ENCODE assay signal across 8 cellular contexts in the genomic region with DNA sequence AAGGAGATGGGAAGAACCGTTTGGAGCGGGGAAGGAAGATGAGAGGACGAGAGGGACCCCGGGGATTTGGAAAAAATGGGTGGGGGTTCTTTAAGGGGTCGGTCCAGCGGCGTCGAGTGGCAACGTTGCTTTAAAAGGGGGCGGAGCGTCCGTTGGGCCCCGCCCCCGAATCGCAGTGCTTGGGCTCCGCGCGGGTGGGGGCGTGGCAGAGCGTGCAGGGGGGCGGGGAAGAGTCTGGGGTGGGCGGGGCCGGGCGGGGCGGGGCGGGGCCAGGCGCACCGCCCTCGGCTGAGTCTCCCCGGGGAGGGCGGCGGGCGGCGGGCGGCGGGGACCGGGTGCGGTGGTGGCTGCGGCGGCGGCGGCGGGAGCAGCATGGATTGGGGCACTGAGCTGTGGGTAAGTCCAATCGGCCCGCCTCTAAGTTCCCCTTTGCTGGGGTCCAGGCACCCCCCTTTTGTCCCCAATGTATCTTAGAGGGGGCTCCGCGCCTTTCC. TPM values are rescaled to one million over a fixed set of nuclear protein-coding genes. Genes with fewer than 3 reads are reported as not detected.
A peak's percentile ranks its signal among the peaks of the same experiment; 100 is the strongest.
DNase-seq lines count a peak whose midpoint lies in the region; ATAC-seq and TF ChIP-seq lines count a peak whose summit lies in the region.

A gene with protein sequence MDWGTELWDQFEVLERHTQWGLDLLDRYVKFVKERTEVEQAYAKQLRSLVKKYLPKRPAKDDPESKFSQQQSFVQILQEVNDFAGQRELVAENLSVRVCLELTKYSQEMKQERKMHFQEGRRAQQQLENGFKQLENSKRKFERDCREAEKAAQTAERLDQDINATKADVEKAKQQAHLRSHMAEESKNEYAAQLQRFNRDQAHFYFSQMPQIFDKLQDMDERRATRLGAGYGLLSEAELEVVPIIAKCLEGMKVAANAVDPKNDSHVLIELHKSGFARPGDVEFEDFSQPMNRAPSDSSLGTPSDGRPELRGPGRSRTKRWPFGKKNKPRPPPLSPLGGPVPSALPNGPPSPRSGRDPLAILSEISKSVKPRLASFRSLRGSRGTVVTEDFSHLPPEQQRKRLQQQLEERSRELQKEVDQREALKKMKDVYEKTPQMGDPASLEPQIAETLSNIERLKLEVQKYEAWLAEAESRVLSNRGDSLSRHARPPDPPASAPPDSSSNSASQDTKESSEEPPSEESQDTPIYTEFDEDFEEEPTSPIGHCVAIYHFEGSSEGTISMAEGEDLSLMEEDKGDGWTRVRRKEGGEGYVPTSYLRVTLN (plus strand): TSS at position 291 of the 494 bp plus-strand sequence. CDS start 82 bp downstream, at position 373.

- peaks cover 0 to 15% (median 0%) of the 10 kb centered on the region in 3 donors for H3K36me3 Mint-ChIP-seq in CD8-positive, alpha-beta memory T cell
- peaks cover 32% of the 10 kb centered on the region for H3K36me3 Mint-ChIP-seq in activated naive CD8-positive, alpha-beta T cell treated with anti-CD3 and anti-CD28 coated beads, Interleukin-2, amount 50 U/mL, for 24 hours (ENCODE audit: low read depth)

- no peaks in the 10 kb centered on the region for H3K9me3 Mint-ChIP-seq in CD8-positive, alpha-beta memory T cell
- H3K9me3 Mint-ChIP-seq in activated naive CD8-positive, alpha-beta T cell treated with anti-CD3 and anti-CD28 coated beads, Interleukin-2, amount 50 U/mL, for 24 hours: no peaks in the 10 kb centered on the region

- H3K4me3 Mint-ChIP-seq in CD8-positive, alpha-beta memory T cell: peak within 1 kb of the TSS; percentile 81 to 99 (median 96)
- peak within 1 kb of the TSS; percentile 91 for H3K4me3 Mint-ChIP-seq in activated naive CD8-positive, alpha-beta T cell treated with anti-CD3 and anti-CD28 coated beads, Interleukin-2, amount 50 U/mL, for 24 hours

- no peak for ATAC-seq in activated naive CD8-positive, alpha-beta T cell treated with anti-CD3 and anti-CD28 coated beads, Interleukin-2, amount 50 U/mL, for 24 hours
- ATAC-seq in Right ventricle myocardium superior (ENCODE audit: poor library complexity) (peak; percentile 40), HG03097 (IDR thresholded peaks at IDR 0.05; ENCODE audit: low FRiP score, unreplicated experiment) (no peak)

- H3K9me3 ChIP-seq in CD8-positive, alpha-beta memory T cell (ENCODE audit: low read length): no peaks in the 10 kb centered on the region
- H3K9me3 ChIP-seq in ovary: no peaks in the 10 kb centered on the region
- H3K9me3 ChIP-seq in testis: no peaks in the 10 kb centered on the region

- H3K27ac ChIP-seq in CD8-positive, alpha-beta memory T cell (ENCODE audit: low read depth, low read length): peak within 1 kb of the TSS; percentile 69
- H3K27ac ChIP-seq in ovary (peak within 1 kb of the TSS; percentile 86 to 89), testis (peak within 1 kb of the TSS; percentile 81 to 94)

- no peak for TF ChIP-seq EP300 in ovary (IDR thresholded peaks at IDR 0.05)

- TF ChIP-seq CTCF in ovary (IDR thresholded peaks at IDR 0.05) (no peak), testis (IDR thresholded peaks at IDR 0.05) (no peak)

- H3K36me3 ChIP-seq in CD8-positive, alpha-beta memory T cell (ENCODE audit: insufficient read depth, low read length): no peaks in the 10 kb centered on the region
- H3K36me3 ChIP-seq in ovary (no peaks in the 10 kb centered on the region), testis (ENCODE audit: low read depth, missing control alignments) (no peaks in the 10 kb centered on the region)

- POLR2A ChIA-PET in CD8-positive, alpha-beta memory T cell (lab: Charles Lee): no interaction called here

- H3K27ac Mint-ChIP-seq in CD8-positive, alpha-beta memory T cell: peak within 1 kb of the TSS; percentile 81 to 99 (median 97)
- peak within 1 kb of the TSS; percentile 92 for H3K27ac Mint-ChIP-seq in activated naive CD8-positive, alpha-beta T cell treated with anti-CD3 and anti-CD28 coated beads, Interleukin-2, amount 50 U/mL, for 24 hours

- H3K4me1 Mint-ChIP-seq in CD8-positive, alpha-beta memory T cell: peaks cover 32 to 53% (median 36%) of the 10 kb centered on the region in 3 donors
- H3K4me1 Mint-ChIP-seq in activated naive CD8-positive, alpha-beta T cell treated with anti-CD3 and anti-CD28 coated beads, Interleukin-2, amount 50 U/mL, for 24 hours: peaks cover 48% of the 10 kb centered on the region

- intact Hi-C loops in Right ventricle myocardium superior (cut with DNase I): loop anchor here (5.0 kb wide), 1 partner anchor 123 kb away; no protein-coding TSS in a partner anchor
- intact Hi-C loops in ovary (cut with DNase I): no loop called here
- intact Hi-C loops in testis (cut with DNase I; ENCODE audit: low total_unique reads): no loop called here

- TF ChIP-seq POLR2A in ovary (IDR thresholded peaks at IDR 0.05): peak; percentile 65
- TF ChIP-seq POLR2A in testis (IDR thresholded peaks at IDR 0.05): no peak

- H3K4me3 ChIP-seq in CD8-positive, alpha-beta memory T cell (ENCODE audit: low read length): peak within 1 kb of the TSS; percentile 68
- H3K4me3 ChIP-seq in ovary (peak within 1 kb of the TSS; percentile 60), testis (peak within 1 kb of the TSS; percentile 75 to 88)

- no peaks in the 10 kb centered on the region for H3K27me3 ChIP-seq in CD8-positive, alpha-beta memory T cell (ENCODE audit: insufficient read depth, low read length, poor library complexity, severe bottlenecking)
- H3K27me3 ChIP-seq in ovary: no peaks in the 10 kb centered on the region
- H3K27me3 ChIP-seq in testis: no peaks in the 10 kb centered on the region

- peaks cover 47% of the 10 kb centered on the region for H3K4me1 ChIP-seq in CD8-positive, alpha-beta memory T cell (ENCODE audit: insufficient read depth, low read length)
- peaks cover 25% of the 10 kb centered on the region for H3K4me1 ChIP-seq in ovary (ENCODE audit: insufficient read depth)
- H3K4me1 ChIP-seq in testis: peaks cover 35% of the 10 kb centered on the region

- peak; percentile 73 to 87 (median 78) for DNase-seq in CD8-positive, alpha-beta memory T cell
- DNase-seq in KG1 (lab: John Stamatoyannopoulos, UW) (peak; percentile 59), T follicular helper cell (ENCODE audit: low read depth) (peak; percentile 73), Right ventricle myocardium superior (peak; percentile 94), ovary (peak; percentile 83 to 93 (median 92)), testis (peak; percentile 93)
- peak; percentile 84 for DNase-seq in activated naive CD8-positive, alpha-beta T cell treated with anti-CD3 and anti-CD28 coated beads, Interleukin-2, amount 50 U/mL, for 24 hours

- H3K27me3 Mint-ChIP-seq in CD8-positive, alpha-beta memory T cell: no peaks in the 10 kb centered on the region
- H3K27me3 Mint-ChIP-seq in activated naive CD8-positive, alpha-beta T cell treated with anti-CD3 and anti-CD28 coated beads, Interleukin-2, amount 50 U/mL, for 24 hours: no peaks in the 10 kb centered on the region

- 0 to 1% (median 0%) methylated on average over 22 to 47 of the region's 47 CpGs for WGBS in ovary, 3 donors
- WGBS in testis, 2 donors: 0% methylated on average over 14 to 19 of the region's 47 CpGs

- CTCF ChIA-PET in CD8-positive, alpha-beta memory T cell (lab: Charles Lee): interaction anchor here (0.6 to 5.4 kb wide), 6 partner anchors 11 to 278 kb away, joined by 3 to 87 read pairs (median 15); a partner anchor contains a TSS

RNA-seq across cellular contexts. Expression of the gene that starts here (rescaled TPM):
- total RNA-seq in CD8-positive, alpha-beta memory T cell: 10 to 100 TPM; 44.6 to 47.8 TPM
- 2.0 TPM for polyA plus RNA-seq in CD8-positive, alpha-beta memory T cell
- total RNA-seq in Right ventricle myocardium superior (133 TPM), ovary (100 to 1,000 TPM in 4 of 7 donors, 10 to 100 TPM in 3; 57.3 to 149 (median 120) TPM), testis (10 to 100 TPM; 60.4 to 62.7 TPM)
- polyA plus RNA-seq in ovary (100 to 1,000 TPM in 1 of 2 donors, 10 to 100 TPM in 1; 98.7 to 106 TPM), testis (ENCODE audit: insufficient read depth, low read depth, low replicate concordance) (65.8 TPM)

Comparison
In these comparisons a context has a peak if more than half of its experiments do, and no peak if none do; other contexts are left out.
1. RNA of the gene that starts here (polyA plus RNA-seq): 98.7 to 106 TPM in ovary and 65.8 TPM in testis (single experiment); 2.0 TPM in CD8-positive, alpha-beta memory T cell (single experiment); every median in the first group is over 10 times any median in the second.
2. Peak in every context shown above with its lines, with median percentiles within 50 percentile points of each other: DNase-seq, H3K27ac ChIP-seq and H3K4me3 ChIP-seq.